In genomic region chr11:118684187-118684586, GRCh38 we compare ENCODE assay signal across 25 cellular contexts.
"Had no signal": no experiment of that assay in that cellular context is flagged by ENCODE, and none has a peak within 500 bp of the region (broad histone marks: within the 10 kb centered on the region; RNA-seq: fewer than 3 reads in every experiment).

No MANE protein-coding gene starts in this region.

- H3K4me3 ChIP-seq: stomach, suprapubic skin, testis, thoracic aorta, thyroid gland, tibial artery, tibial nerve, transverse colon, upper lobe of left lung, upper lobe of right lung, uterus, vagina had no signal

- DNase-seq: stimulated activated CD4-positive, alpha-beta T cell treated with anti-CD3 and anti-CD28 coated beads, Interleukin-2, amount 100 ng/mL, for 48 hours; stimulated activated CD4-positive, alpha-beta T cell treated with anti-CD3 and anti-CD28 coated beads, Interleukin-4, amount 100 ng/mL, for 1 hour; stimulated activated CD4-positive, alpha-beta T cell treated with anti-CD3 and anti-CD28 coated beads, Interleukin-4, amount 100 ng/mL, for 24 hours; stimulated activated CD4-positive, alpha-beta T cell treated with anti-CD3 and anti-CD28 coated beads, Interleukin-4, amount 100 ng/mL, for 4 hours; stimulated activated CD8-positive, alpha-beta memory T cell treated with anti-CD3 and anti-CD28 coated beads, Interleukin-4, amount 100 ng/mL, for 48 hours; stimulated activated naive B cell treated with anti-CD40 and anti-IgM and Interleukin-4, amounts not matched to agents 10 μg/mL and 1 μg/mL and 100 μg/mL, for 72 hours; stimulated activated naive CD4-positive, alpha-beta T cell; stimulated activated naive CD4-positive, alpha-beta T cell treated with Interleukin-2 at 50 U/mL for 16 hours; stimulated activated naive CD8-positive, alpha-beta T cell treated with anti-CD3 and anti-CD28 coated beads, Interleukin-15, amount 100 ng/mL, for 72 hours; stimulated activated naive CD8-positive, alpha-beta T cell treated with anti-CD3 and anti-CD28 coated beads, Interleukin-15, Interleukin-2, amounts not matched to agents 100 U/mL and 50 U/mL, for 24 hours; stomach; substantia nigra; testis; thyroid gland; tibial artery; transverse colon; trophoblast cell; upper lobe of left lung; uterus had no signal

- H3K4me1 ChIP-seq: upper lobe of right lung, uterus had no signal

- H3K9me3 ChIP-seq: stomach, suprapubic skin, testis, thoracic aorta, thyroid gland, tibial artery, tibial nerve, transverse colon, upper lobe of left lung, upper lobe of right lung, uterus, vagina had no signal

- H3K27ac ChIP-seq: stomach, suprapubic skin, testis, thoracic aorta, thyroid gland, tibial artery, tibial nerve, transverse colon, upper lobe of left lung, upper lobe of right lung, uterus, vagina had no signal

- FAIRE-seq: urothelium cell line had no signal

- H3K36me3 ChIP-seq: stomach, suprapubic skin, thoracic aorta, thyroid gland, tibial artery, tibial nerve, transverse colon, upper lobe of left lung, upper lobe of right lung, uterus, vagina had no signal
